In the genomic region with DNA sequence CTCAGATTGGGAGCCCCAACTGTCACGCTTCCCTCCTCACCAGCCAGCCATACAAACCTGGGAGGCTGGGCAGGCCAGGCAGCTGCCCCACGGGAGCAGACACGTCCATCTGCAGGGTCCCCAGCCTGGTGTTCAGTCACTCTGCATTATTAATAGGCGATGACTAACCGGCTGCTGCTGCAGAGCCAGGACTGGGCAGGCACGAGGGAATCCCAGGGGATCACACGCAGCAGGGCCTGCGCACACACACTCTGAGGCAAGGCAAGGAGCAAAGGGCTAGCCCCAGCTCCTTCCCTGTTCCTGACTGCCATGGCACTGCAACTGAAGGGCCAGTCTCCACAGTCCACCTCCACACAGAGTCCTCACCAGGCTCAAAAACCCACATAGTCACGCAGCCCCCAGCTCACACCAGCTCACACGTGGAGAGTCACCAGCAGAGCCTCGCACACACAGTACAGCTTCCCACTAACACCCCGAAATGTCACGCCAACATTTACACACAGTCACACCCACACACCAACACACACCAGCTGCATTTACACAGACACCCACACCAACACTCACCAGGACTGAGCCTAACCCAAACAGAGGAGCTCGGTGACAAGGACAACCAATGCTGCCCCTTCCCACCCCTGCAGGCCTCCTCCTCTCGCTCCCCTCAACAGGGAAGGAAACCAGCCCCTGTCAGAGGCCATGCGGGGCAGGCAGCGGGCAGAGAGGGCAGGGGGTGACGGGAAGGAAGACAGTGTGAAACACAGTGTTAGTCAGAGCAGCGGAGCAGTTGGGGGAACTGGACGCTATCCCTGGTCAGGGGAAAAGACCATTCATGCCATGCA, we compare ENCODE assay signal across 9 cellular contexts. TPM values are rescaled to one million over a fixed set of nuclear protein-coding genes. Genes with fewer than 3 reads are reported as not detected.
DNase-seq lines count a peak whose midpoint lies in the region; ATAC-seq and TF ChIP-seq lines count a peak whose summit lies in the region.
"Had no signal": no experiment of that assay in that cellular context is flagged by ENCODE, and none has a peak within 500 bp of the region (broad histone marks: within the 10 kb centered on the region; RNA-seq: fewer than 3 reads in every experiment).

No MANE protein-coding gene starts in this region.

- H3K36me3 Mint-ChIP-seq in endodermal cell (ENCODE audit: low read depth) = no peaks in the 10 kb centered on the region
- H3K36me3 Mint-ChIP-seq in neural progenitor cell = no peaks in the 10 kb centered on the region
- H3K36me3 Mint-ChIP-seq: activated naive CD4-positive, alpha-beta T cell treated with anti-CD3 and anti-CD28 coated beads, Interleukin-2, amount 50 U/mL, for 24 hours had no signal

- H4K20me1 ChIP-seq in neural progenitor cell (ENCODE audit: low read depth) = no peaks in the 10 kb centered on the region

- H2AFZ ChIP-seq in neural progenitor cell (replicated peaks) = no peak overlapping the region

- H3K27ac ChIP-seq in endodermal cell (ENCODE audit: low read depth, low read length) (peak overlapping the region; percentile 16), neural progenitor cell (no peak overlapping the region)

- 90 to 92% methylated on average over 6 to 20 of the region's 20 CpGs for WGBS in endodermal cell (ENCODE audit: insufficient coverage in 1 of 2, insufficient read length in 1 of 2), 2 experiments

- TF ChIP-seq CTCF in endodermal cell (conservative IDR thresholded peaks at IDR 0.05) (no peak), neural progenitor cell (IDR thresholded peaks at IDR 0.05) (no peak)

- H3K4me1 Mint-ChIP-seq in endodermal cell (peaks cover 42% of the 10 kb centered on the region), neural progenitor cell (peaks cover 30% of the 10 kb centered on the region)
- H3K4me1 Mint-ChIP-seq: activated naive CD4-positive, alpha-beta T cell treated with anti-CD3 and anti-CD28 coated beads, Interleukin-2, amount 50 U/mL, for 24 hours had no signal

- H3K9me3 Mint-ChIP-seq in endodermal cell (no peaks in the 10 kb centered on the region), neural progenitor cell (no peaks in the 10 kb centered on the region)
- H3K9me3 Mint-ChIP-seq: activated naive CD4-positive, alpha-beta T cell treated with anti-CD3 and anti-CD28 coated beads, Interleukin-2, amount 50 U/mL, for 24 hours had no signal

- no peaks in the 10 kb centered on the region for H3K79me2 ChIP-seq in neural progenitor cell (ENCODE audit: low read depth)

- H3K9ac ChIP-seq in endodermal cell (ENCODE audit: extremely low read depth, low read length, poor library complexity, severe bottlenecking) (no peak overlapping the region), neural progenitor cell (no peak overlapping the region)

- H3K36me3 ChIP-seq in endodermal cell (ENCODE audit: control insufficient read depth, insufficient read depth, low read length) = no peaks in the 10 kb centered on the region
- H3K36me3 ChIP-seq in neural progenitor cell = no peaks in the 10 kb centered on the region

- no peaks in the 10 kb centered on the region for H3K27me3 ChIP-seq in endodermal cell (ENCODE audit: control insufficient read depth, insufficient read depth, low read length, poor library complexity, severe bottlenecking)
- H3K27me3 ChIP-seq in neural progenitor cell = peaks cover 53% of the 10 kb centered on the region

- H3K27me3 Mint-ChIP-seq in endodermal cell (ENCODE audit: insufficient read depth) (peaks cover 70% of the 10 kb centered on the region), neural progenitor cell (ENCODE audit: insufficient read depth, low read depth) (peaks cover 10% of the 10 kb centered on the region)

- no peak overlapping the region for H3K4me2 ChIP-seq in neural progenitor cell

- DNase-seq in DMS 273 (lab: John Stamatoyannopoulos, UW; ENCODE audit: unreplicated experiment) (peak; percentile 77), NCI-H2171 (lab: John Stamatoyannopoulos, UW) (peak; percentile 74), endodermal cell (no peak), neural progenitor cell (ENCODE audit: low spot score) (no peak), ureter (ENCODE audit: low spot score) (no peak), GF-D8 (lab: John Stamatoyannopoulos, UW) (no peak), SKM-1 treated with dmso at 0.1 percent for 144 hours (lab: John Stamatoyannopoulos, UW; ENCODE audit: unreplicated experiment) (no peak)

- no peak for ATAC-seq in GM19463 (IDR thresholded peaks at IDR 0.05; ENCODE audit: unreplicated experiment)

- H3K4me3 ChIP-seq in endodermal cell (ENCODE audit: low read length) (no peak overlapping the region), neural progenitor cell (no peak overlapping the region)

- H3F3A ChIP-seq in neural progenitor cell (ENCODE audit: low read depth) = no peaks in the 10 kb centered on the region

- H3K27ac Mint-ChIP-seq in endodermal cell = no peak overlapping the region
- peak overlapping the region; percentile 16 for H3K27ac Mint-ChIP-seq in neural progenitor cell
- H3K27ac Mint-ChIP-seq: activated naive CD4-positive, alpha-beta T cell treated with anti-CD3 and anti-CD28 coated beads, Interleukin-2, amount 50 U/mL, for 24 hours had no signal

- H3K4me3 Mint-ChIP-seq in endodermal cell = peak overlapping the region; percentile 22
- H3K4me3 Mint-ChIP-seq in neural progenitor cell = peak overlapping the region; percentile 2
- H3K4me3 Mint-ChIP-seq: activated naive CD4-positive, alpha-beta T cell treated with anti-CD3 and anti-CD28 coated beads, Interleukin-2, amount 50 U/mL, for 24 hours had no signal

- H3K4me1 ChIP-seq in endodermal cell (ENCODE audit: control insufficient read depth, insufficient read depth, low read length) (peaks cover 9% of the 10 kb centered on the region), neural progenitor cell (peaks cover 15% of the 10 kb centered on the region)

- no peaks in the 10 kb centered on the region for H3K9me3 ChIP-seq in endodermal cell (ENCODE audit: control insufficient read depth, low read length)
- H3K9me3 ChIP-seq in neural progenitor cell (ENCODE audit: low read depth) = no peaks in the 10 kb centered on the region

RNA-seq across cellular contexts. Expression of a gene that starts 47.4 kb away (rescaled TPM):
- total RNA-seq in endodermal cell (1 to 10 TPM in 1 of 2 donors, under 1 TPM in 1; 1.00 to 1.5 TPM), neural progenitor cell (ENCODE audit: low replicate concordance) (2.2 and 9.2 TPM in 2 replicates), ureter (11.6 TPM)
- 26.7 TPM for polyA plus RNA-seq in endodermal cell (2013, experiment 1 of 2)
- 29.3 TPM for polyA plus RNA-seq in endodermal cell (2013, experiment 2 of 2)

Comparison
In these comparisons a context has a peak if more than half of its experiments do, and no peak if none do; other contexts are left out.
1. DNase-seq: peak in DMS 273 (single experiment) and NCI-H2171 (single experiment); none in endodermal cell (single experiment), neural progenitor cell (single experiment), ureter (single experiment), GF-D8 (single experiment) and SKM-1 treated with dmso at 0.1 percent for 144 hours (single experiment).